ENCODE assay signal across 14 cellular contexts in genomic region chr12:104747956-104748355, GRCh38.
DNase-seq lines count a peak whose midpoint lies in the region; ATAC-seq and TF ChIP-seq lines count a peak whose summit lies in the region.
"Had no signal": no experiment of that assay in that cellular context is flagged by ENCODE, and none has a peak within 500 bp of the region (broad histone marks: within the 10 kb centered on the region; RNA-seq: fewer than 3 reads in every experiment).

No MANE protein-coding gene starts in this region.

- CTCF ChIA-PET in RWPE1 (lab: Yijun Ruan, JAX): no interaction called here

- POLR2A ChIA-PET in RWPE1 (lab: Yijun Ruan, JAX; ENCODE audit: low non-redundant PET): no interaction called here

- intact Hi-C loops in dendritic cell treated with granulocyte-macrophage colony-stimulating factor and Interleukin-4, amounts not matched to agents 40 ng/mL and 50 ng/mL, for 4 days (cut with micrococcal nuclease): no loop called here
- intact Hi-C loops in ovary (cut with DNase I): no loop called here

- H3K27me3 ChIP-seq in ovary: no peaks in the 10 kb centered on the region
- H3K27me3 ChIP-seq: cardiac muscle cell had no signal

- no peak overlapping the region for H3K27ac ChIP-seq in ovary
- no peak overlapping the region for H3K27ac ChIP-seq in RWPE1
- H3K27ac ChIP-seq: cardiac muscle cell had no signal

- no peak overlapping the region for H3K4me3 ChIP-seq in ovary
- H3K4me3 ChIP-seq: cardiac muscle cell had no signal

- no peaks in the 10 kb centered on the region for H3K36me3 Mint-ChIP-seq in T-helper 17 cell (ENCODE audit: low read depth)
- peaks cover 7% of the 10 kb centered on the region for H3K36me3 Mint-ChIP-seq in dendritic cell treated with granulocyte-macrophage colony-stimulating factor and Interleukin-4, amounts not matched to agents 40 ng/mL and 50 ng/mL, for 4 days (ENCODE audit: low read depth)

- H3K27me3 Mint-ChIP-seq in T-helper 17 cell: no peaks in the 10 kb centered on the region
- no peaks in the 10 kb centered on the region for H3K27me3 Mint-ChIP-seq in dendritic cell treated with granulocyte-macrophage colony-stimulating factor and Interleukin-4, amounts not matched to agents 40 ng/mL and 50 ng/mL, for 4 days

- H3K27ac Mint-ChIP-seq in T-helper 17 cell: peak overlapping the region; percentile 96
- peak overlapping the region; percentile 93 for H3K27ac Mint-ChIP-seq in dendritic cell treated with granulocyte-macrophage colony-stimulating factor and Interleukin-4, amounts not matched to agents 40 ng/mL and 50 ng/mL, for 4 days

- no peaks in the 10 kb centered on the region for H3K9me3 Mint-ChIP-seq in dendritic cell treated with granulocyte-macrophage colony-stimulating factor and Interleukin-4, amounts not matched to agents 40 ng/mL and 50 ng/mL, for 4 days

- no peak for TF ChIP-seq POLR2A in ovary (IDR thresholded peaks at IDR 0.05)

- peak overlapping the region; percentile 80 for H3K4me3 Mint-ChIP-seq in T-helper 17 cell
- H3K4me3 Mint-ChIP-seq in dendritic cell treated with granulocyte-macrophage colony-stimulating factor and Interleukin-4, amounts not matched to agents 40 ng/mL and 50 ng/mL, for 4 days: no peak overlapping the region

- no peaks in the 10 kb centered on the region for H3K4me1 ChIP-seq in ovary (ENCODE audit: insufficient read depth)

- DNase-seq in stimulated activated CD4-positive, alpha-beta T cell treated with anti-CD3 and anti-CD28 coated beads, Interleukin-4, amount 100 ng/mL, for 4 hours: peak; percentile 7 to 30
- no peak for DNase-seq in stimulated activated CD4-positive, alpha-beta T cell treated with anti-CD3 and anti-CD28 coated beads, Interleukin-1b, Interleukin-23, amount 100 ng/mL, for 48 hours
- DNase-seq in T-helper 17 cell: peak in 1 of 3 donors; percentile 21
- DNase-seq in ovary: no peak
- no peak for DNase-seq in RWPE1 (ENCODE audit: low spot score)
- DNase-seq: CD8-positive, alpha-beta T cell; glutamatergic neuron; kidney glomerular epithelial cell; NCI-H1417 treated with DMSO at 0.1 percent for 48 hours; NCI-H526 treated with DMSO at 0.1 percent for 48 hours; SIG-M5 had no signal

- TF ChIP-seq CTCF in ovary (IDR thresholded peaks at IDR 0.05) (no peak), RWPE1 (conservative IDR thresholded peaks at IDR 0.05; ENCODE audit: low read depth) (no peak)

- H3K36me3 ChIP-seq in ovary: no peaks in the 10 kb centered on the region
- H3K36me3 ChIP-seq: cardiac muscle cell had no signal

- H3K4me1 Mint-ChIP-seq in T-helper 17 cell: peaks cover 58% of the 10 kb centered on the region
- H3K4me1 Mint-ChIP-seq in dendritic cell treated with granulocyte-macrophage colony-stimulating factor and Interleukin-4, amounts not matched to agents 40 ng/mL and 50 ng/mL, for 4 days (ENCODE audit: low read depth): peaks cover 81% of the 10 kb centered on the region

- TF ChIP-seq EP300 in ovary (IDR thresholded peaks at IDR 0.05): no peak

- ATAC-seq in T-helper 17 cell: peak; percentile 88
- ATAC-seq in HG03196 (IDR thresholded peaks at IDR 0.05; ENCODE audit: unreplicated experiment): no peak

- H3K9me3 ChIP-seq in T-helper 17 cell (ENCODE audit: control insufficient read depth, low read length, poor library complexity, severe bottlenecking) (no peaks in the 10 kb centered on the region), ovary (no peaks in the 10 kb centered on the region)

- WGBS in ovary, 3 donors: 62 to 65% (median 63%) methylated on average over 8 of the region's 8 CpGs

Comparison
In these comparisons a context has a peak if more than half of its experiments do, and no peak if none do; other contexts are left out.
1. DNase-seq: peak in stimulated activated CD4-positive, alpha-beta T cell treated with anti-CD3 and anti-CD28 coated beads, Interleukin-4, amount 100 ng/mL, for 4 hours (2 of 2); none in stimulated activated CD4-positive, alpha-beta T cell treated with anti-CD3 and anti-CD28 coated beads, Interleukin-1b, Interleukin-23, amount 100 ng/mL, for 48 hours (single experiment), ovary (0 of 5) and RWPE1 (single experiment).